ENCODE assay signal across 14 cellular contexts in the genomic region with DNA sequence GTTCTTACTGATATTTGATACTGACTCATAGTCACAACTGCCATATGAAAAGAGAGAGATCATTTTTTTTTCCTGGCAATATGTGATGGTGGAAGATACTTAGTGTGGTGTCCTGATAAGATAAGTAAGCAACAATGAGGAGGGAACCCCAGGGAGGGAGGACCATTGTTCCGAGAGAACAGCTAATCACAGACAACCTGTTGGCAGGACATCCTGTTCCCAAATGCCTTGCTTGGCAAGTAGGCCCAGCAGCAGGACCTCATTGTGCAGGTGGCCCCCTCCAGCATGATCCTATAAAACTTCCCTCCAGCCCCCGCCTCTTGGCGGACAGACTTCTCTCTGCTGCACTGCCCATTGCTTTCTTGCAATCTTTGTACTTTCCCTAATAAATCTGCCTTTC.
DNase-seq lines count a peak whose midpoint lies in the region; ATAC-seq, FAIRE-seq and TF ChIP-seq lines count a peak whose summit lies in the region.
"Had no signal": no experiment of that assay in that cellular context is flagged by ENCODE, and none has a peak within 500 bp of the region (broad histone marks: within the 10 kb centered on the region; RNA-seq: fewer than 3 reads in every experiment).

No MANE protein-coding gene starts in this region.

- no peak for FAIRE-seq in frontal cortex (lab: Jason Lieb, UNC)
- FAIRE-seq: GM19239 had no signal

- H3K4me1 ChIP-seq in right cardiac atrium (ENCODE audit: control insufficient read depth, insufficient read depth, low read length) (no peaks in the 10 kb centered on the region), neural progenitor cell (no peaks in the 10 kb centered on the region)

- H3K27me3 Mint-ChIP-seq in endothelial cell (ENCODE audit: unreplicated experiment) (peaks cover 5% of the 10 kb centered on the region), neural progenitor cell (ENCODE audit: insufficient read depth, low read depth) (peaks cover 2% of the 10 kb centered on the region)
- H3K27me3 Mint-ChIP-seq in stimulated activated naive CD8-positive, alpha-beta T cell treated with anti-CD3 and anti-CD28 coated beads, Interleukin-15, amount 100 ng/mL, for 72 hours: no peaks in the 10 kb centered on the region
- H3K27me3 Mint-ChIP-seq: CD8-positive, alpha-beta memory T cell had no signal

- H3K36me3 ChIP-seq in neural progenitor cell: no peaks in the 10 kb centered on the region

- in situ Hi-C loops in KBM-7 (cut with MboI; ENCODE audit: low pct_unique_long_range_greater_than_20kb, low sequenced_read_pairs): no loop called here

- H3K27ac Mint-ChIP-seq in endothelial cell (ENCODE audit: unreplicated experiment) (peak overlapping the region; percentile 86), neural progenitor cell (no peak overlapping the region)
- no peak overlapping the region for H3K27ac Mint-ChIP-seq in stimulated activated naive CD8-positive, alpha-beta T cell treated with anti-CD3 and anti-CD28 coated beads, Interleukin-15, amount 100 ng/mL, for 72 hours

- intact Hi-C loops in right cardiac atrium (cut with DNase I): no loop called here
- intact Hi-C loops in Right ventricle myocardium inferior (cut with DNase I): no loop called here

- 67% methylated on average over 3 of the region's 3 CpGs for WGBS in right cardiac atrium

- H3K9ac ChIP-seq in neural progenitor cell: no peak overlapping the region

- H3K27ac ChIP-seq in right cardiac atrium (ENCODE audit: low read length): no peak overlapping the region
- no peak overlapping the region for H3K27ac ChIP-seq in neural progenitor cell
- H3K27ac ChIP-seq: 22Rv1 had no signal

- H3K27me3 ChIP-seq in right cardiac atrium (ENCODE audit: control insufficient read depth, insufficient read depth) (no peaks in the 10 kb centered on the region), neural progenitor cell (no peaks in the 10 kb centered on the region)

- H3K36me3 Mint-ChIP-seq in endothelial cell (ENCODE audit: low read depth, unreplicated experiment): no peaks in the 10 kb centered on the region
- H3K36me3 Mint-ChIP-seq in neural progenitor cell: no peaks in the 10 kb centered on the region

- DNase-seq in right cardiac atrium: no peak
- DNase-seq in Right ventricle myocardium inferior (ENCODE audit: missing footprints): no peak
- DNase-seq in endothelial cell (ENCODE audit: low spot score): peak; percentile 28
- DNase-seq in neural progenitor cell (ENCODE audit: low spot score): peak; percentile 20
- no peak for DNase-seq in frontal cortex (ENCODE audit: low spot score in 2 of 2)
- no peak for DNase-seq in stimulated activated naive CD8-positive, alpha-beta T cell treated with anti-CD3 and anti-CD28 coated beads, Interleukin-15, amount 100 ng/mL, for 72 hours
- DNase-seq in KBM-7: no peak
- DNase-seq: CD8-positive, alpha-beta memory T cell; DMS53; GF-D8; H7 had no signal

- no peak overlapping the region for H2AFZ ChIP-seq in neural progenitor cell (replicated peaks)

- H3K9me3 Mint-ChIP-seq in endothelial cell (ENCODE audit: unreplicated experiment): no peaks in the 10 kb centered on the region
- H3K9me3 Mint-ChIP-seq in neural progenitor cell: peaks cover 6% of the 10 kb centered on the region
- H3K9me3 Mint-ChIP-seq in stimulated activated naive CD8-positive, alpha-beta T cell treated with anti-CD3 and anti-CD28 coated beads, Interleukin-15, amount 100 ng/mL, for 72 hours: peaks cover 16 to 28% of the 10 kb centered on the region in 2 donors

- peak; percentile 29 to 40 for ATAC-seq in right cardiac atrium
- ATAC-seq in Right ventricle myocardium inferior: no peak
- no peak for ATAC-seq in stimulated activated naive CD8-positive, alpha-beta T cell treated with anti-CD3 and anti-CD28 coated beads, Interleukin-15, amount 100 ng/mL, for 72 hours
- no peak for ATAC-seq in GM19455 (IDR thresholded peaks at IDR 0.05; ENCODE audit: unreplicated experiment)

- no peaks in the 10 kb centered on the region for H3K79me2 ChIP-seq in neural progenitor cell (ENCODE audit: low read depth)

- H3F3A ChIP-seq in neural progenitor cell (ENCODE audit: low read depth): no peaks in the 10 kb centered on the region

- H3K4me3 ChIP-seq in right cardiac atrium (ENCODE audit: low read length) (no peak overlapping the region), neural progenitor cell (no peak overlapping the region)

- TF ChIP-seq CTCF in endothelial cell (IDR thresholded peaks at IDR 0.05; ENCODE audit: unreplicated experiment) (no peak), neural progenitor cell (IDR thresholded peaks at IDR 0.05) (no peak)

- H3K4me3 Mint-ChIP-seq in endothelial cell (ENCODE audit: unreplicated experiment) (no peak overlapping the region), neural progenitor cell (no peak overlapping the region)
- H3K4me3 Mint-ChIP-seq in stimulated activated naive CD8-positive, alpha-beta T cell treated with anti-CD3 and anti-CD28 coated beads, Interleukin-15, amount 100 ng/mL, for 72 hours: no peak overlapping the region
- H3K4me3 Mint-ChIP-seq: CD8-positive, alpha-beta memory T cell had no signal

- H3K4me1 Mint-ChIP-seq in endothelial cell (ENCODE audit: unreplicated experiment) (peaks cover 15% of the 10 kb centered on the region), neural progenitor cell (peaks cover 11% of the 10 kb centered on the region)
- no peaks in the 10 kb centered on the region for H3K4me1 Mint-ChIP-seq in stimulated activated naive CD8-positive, alpha-beta T cell treated with anti-CD3 and anti-CD28 coated beads, Interleukin-15, amount 100 ng/mL, for 72 hours
- H3K4me1 Mint-ChIP-seq: CD8-positive, alpha-beta memory T cell had no signal

- no peaks in the 10 kb centered on the region for H3K9me3 ChIP-seq in right cardiac atrium (ENCODE audit: control insufficient read depth, low read length)
- H3K9me3 ChIP-seq in neural progenitor cell (ENCODE audit: low read depth): no peaks in the 10 kb centered on the region

- no peak overlapping the region for H3K4me2 ChIP-seq in neural progenitor cell

- H4K20me1 ChIP-seq in neural progenitor cell (ENCODE audit: low read depth): no peaks in the 10 kb centered on the region

Comparison
In these comparisons a context has a peak if more than half of its experiments do, and no peak if none do; other contexts are left out.
1. ATAC-seq: peak in right cardiac atrium (2 of 2); none in Right ventricle myocardium inferior (single experiment), stimulated activated naive CD8-positive, alpha-beta T cell treated with anti-CD3 and anti-CD28 coated beads, Interleukin-15, amount 100 ng/mL, for 72 hours (single experiment) and GM19455 (single experiment).
2. DNase-seq: peak in endothelial cell (single experiment) and neural progenitor cell (single experiment); none in right cardiac atrium (0 of 3), Right ventricle myocardium inferior (single experiment), frontal cortex (0 of 2), stimulated activated naive CD8-positive, alpha-beta T cell treated with anti-CD3 and anti-CD28 coated beads, Interleukin-15, amount 100 ng/mL, for 72 hours (0 of 2) and KBM-7 (single experiment).